ENCODE assay signal across 1 cellular context in the genomic region with DNA sequence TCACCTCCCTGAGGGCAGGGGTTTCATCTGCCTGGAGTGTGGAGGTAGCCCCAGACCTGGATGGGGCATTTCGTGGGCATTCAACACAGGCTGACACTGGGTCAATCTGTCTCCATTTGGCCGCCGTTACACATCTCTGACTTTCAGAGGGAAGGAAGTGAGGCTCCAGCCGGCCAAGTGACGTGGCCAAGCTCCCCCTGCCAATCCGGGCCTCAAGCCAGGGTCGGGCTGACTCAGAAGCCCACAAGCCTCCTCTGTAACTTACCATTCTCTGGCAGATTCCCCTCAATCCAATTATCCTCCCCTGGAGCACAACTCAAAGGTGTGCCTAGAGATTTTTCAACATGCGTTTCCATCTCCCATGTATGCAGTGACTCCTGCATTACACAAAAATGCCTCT.
TF ChIP-seq lines count a peak whose summit lies in the region.

No MANE protein-coding gene starts in this region.

TF ChIP-seq in GM23338, 12 proteins besides CTCF, POLR2A, EP300 and RAD21 (continued from another document):
- TF ChIP-seq ZNF114 (CRISPR knock-in tag; IDR thresholded peaks at IDR 0.05) (no peak), NANOG (IDR thresholded peaks at IDR 0.05; ENCODE audit: borderline replicate concordance) (no peak), STAT1 (IDR thresholded peaks at IDR 0.05; ENCODE audit: unreplicated experiment) (no peak), CREB1 (CRISPR knock-in tag; IDR thresholded peaks at IDR 0.05; ENCODE audit: low read depth) (no peak), ZNF331 (CRISPR knock-in tag; IDR thresholded peaks at IDR 0.05; ENCODE audit: low read depth) (no peak)
